In the genomic region with DNA sequence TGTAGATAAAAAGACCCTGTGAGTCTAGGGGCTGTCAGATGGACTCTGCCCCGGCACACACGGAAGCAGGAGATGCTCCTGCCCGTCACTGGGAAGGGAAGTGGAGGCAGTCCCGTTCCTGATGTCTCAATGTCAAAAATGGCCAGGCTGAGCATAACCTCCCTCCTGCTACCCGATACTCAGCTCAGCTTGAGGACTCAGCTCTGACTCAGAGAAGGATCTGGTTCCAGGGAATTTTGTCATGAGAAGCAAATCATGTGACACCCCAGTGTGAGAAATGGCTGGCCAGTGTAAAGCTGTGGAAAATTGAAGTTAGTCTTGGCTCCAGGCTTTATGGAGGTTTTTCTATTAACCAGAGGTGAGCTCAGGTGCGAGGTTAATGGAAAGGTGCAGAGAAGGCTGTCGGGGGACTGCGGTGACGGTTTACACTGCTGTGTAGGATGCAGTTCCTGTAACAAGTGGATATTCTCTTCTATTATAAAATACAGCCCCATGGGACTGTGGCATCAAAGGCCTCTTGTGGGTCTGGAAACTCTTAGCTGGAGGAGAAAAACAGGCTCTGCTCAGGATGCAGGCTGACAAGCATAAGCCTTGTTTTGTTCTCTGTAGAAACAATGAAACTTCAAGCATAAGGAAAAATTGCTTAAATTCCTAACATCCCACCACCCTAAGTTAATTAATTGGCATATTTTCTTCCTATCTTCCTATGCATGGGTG, we compare ENCODE assay signal across 7 cellular contexts.
DNase-seq lines count a peak whose midpoint lies in the region; ATAC-seq and TF ChIP-seq lines count a peak whose summit lies in the region.

No MANE protein-coding gene starts in this region.

- intact Hi-C loops in tibial artery (cut with DNase I; ENCODE audit: low total_unique reads), result no loop called here

- H3K27me3 ChIP-seq in tibial artery, result no peaks in the 10 kb centered on the region

- ATAC-seq in GM18873 (IDR thresholded peaks at IDR 0.05; ENCODE audit: low FRiP score, unreplicated experiment) (no peak), HG02763 (IDR thresholded peaks at IDR 0.05; ENCODE audit: unreplicated experiment) (no peak), GM21723 (IDR thresholded peaks at IDR 0.05; ENCODE audit: unreplicated experiment) (no peak)

- no peaks in the 10 kb centered on the region for H3K36me3 ChIP-seq in tibial artery

- H3K27ac ChIP-seq in angular gyrus (ENCODE audit: low read depth, low read length), result peak overlapping the region; percentile 61
- H3K27ac ChIP-seq in tibial artery, result peak overlapping the region in 1 of 2 donors; percentile 32

- no peak for TF ChIP-seq CTCF in tibial artery (IDR thresholded peaks at IDR 0.05)

- H3K9me3 ChIP-seq in tibial artery, result no peaks in the 10 kb centered on the region

- peaks cover 0 to 11% (median 7%) of the 10 kb centered on the region in 4 donors for H3K4me1 ChIP-seq in tibial artery

- H3K4me3 ChIP-seq in tibial artery, result no peak overlapping the region

- peak; percentile 89 for DNase-seq in HPDE6-E6E7 (ENCODE audit: extremely low spot score)
- peak; percentile 41 for DNase-seq in iPS-NIHi11 (ENCODE audit: low spot score)
- DNase-seq in tibial artery, result peak; percentile 55 to 70
